28 cellular contexts compared by ENCODE assay signal in the genomic region with DNA sequence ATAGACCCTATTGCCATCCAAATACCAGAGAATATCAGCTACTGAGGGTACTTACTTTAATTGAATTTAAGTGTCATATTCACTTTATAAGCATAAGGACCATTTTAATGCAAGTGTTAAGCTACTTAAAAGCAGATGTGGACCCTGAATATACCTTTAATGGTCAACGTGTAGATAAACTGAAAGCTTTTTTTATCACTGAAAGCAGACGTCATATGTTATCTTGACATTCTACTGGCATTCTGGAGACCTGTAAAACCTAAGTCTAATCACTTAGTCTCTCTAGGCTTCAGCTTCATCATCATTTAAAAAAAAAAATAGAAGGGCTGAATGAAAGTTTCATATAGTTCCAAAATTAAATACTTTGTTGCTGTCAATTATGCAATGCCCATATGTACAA.
"Had no signal": no experiment of that assay in that cellular context is flagged by ENCODE, and none has a peak within 500 bp of the region (broad histone marks: within the 10 kb centered on the region; RNA-seq: fewer than 3 reads in every experiment).

No MANE protein-coding gene starts in this region.

- H3K27ac ChIP-seq: brain microvascular endothelial cell, esophagus muscularis mucosa, foreskin keratinocyte, heart left ventricle, parathyroid adenoma, right atrium auricular region, stomach, tibial artery, upper lobe of right lung, VCaP had no signal

- H3K27me3 Mint-ChIP-seq: activated T-helper 17 cell treated with anti-CD3 and anti-CD28 coated beads, Interleukin-2, amount 50 U/mL, for 72 hours had no signal

- H3K36me3 Mint-ChIP-seq: naive B cell; stimulated activated naive B cell treated with anti-CD40 and anti-IgM and Interleukin-4, amounts not matched to agents 10 μg/mL and 1 μg/mL and 100 μg/mL, for 72 hours had no signal

- H3K4me3 Mint-ChIP-seq: activated T-helper 17 cell treated with anti-CD3 and anti-CD28 coated beads, Interleukin-2, amount 50 U/mL, for 72 hours; mesothelial cell of epicardium; naive B cell; stimulated activated naive B cell treated with anti-CD40 and anti-IgM and Interleukin-4, amounts not matched to agents 10 μg/mL and 1 μg/mL and 100 μg/mL, for 72 hours; T-helper 2 cell treated with Interferon-gamma antibody and Interleukin-4, amounts not matched to agents 5 μg/mL and 100 μg/mL, for 36 hours had no signal

- ATAC-seq: activated T-helper 17 cell treated with anti-CD3 and anti-CD28 coated beads, Interleukin-2, amount 50 U/mL, for 72 hours; foreskin keratinocyte; heart left ventricle; stimulated activated naive B cell treated with anti-CD40 and anti-IgM and Interleukin-4, amounts not matched to agents 10 μg/mL and 1 μg/mL and 100 μg/mL, for 72 hours had no signal

- H3K36me3 ChIP-seq: brain microvascular endothelial cell, right atrium auricular region, stomach, tibial artery, upper lobe of right lung had no signal

- DNase-seq: activated CD4-positive, alpha-beta T cell treated with anti-CD3 and anti-CD28 coated beads for 4 hours; activated CD4-positive, alpha-beta T cell treated with anti-CD3 and anti-CD28 coated beads, Interleukin-2, amount 50 U/mL, for 4 hours; activated gamma-delta T cell treated with Interleukin-2 at 50 U/mL for 16 hours; activated naive CD4-positive, alpha-beta T cell treated with anti-CD3 and anti-CD28 coated beads, Interleukin-2, amount 50 U/mL, for 16 hours; activated T-cell treated with anti-CD3 and anti-CD28 coated beads, Interleukin-2, amount 50 U/mL, for 1 hour; amniotic stem cell; brain microvascular endothelial cell; central memory CD4-positive, alpha-beta T cell; foreskin keratinocyte; heart left ventricle; naive B cell; nucleus accumbens; stimulated activated CD4-positive, alpha-beta T cell treated with anti-CD3 and anti-CD28 coated beads, Interleukin-1b, Interleukin-23, amount 100 ng/mL, for 48 hours; stimulated activated CD4-positive, alpha-beta T cell treated with anti-CD3 and anti-CD28 coated beads, Interleukin-4, amount 100 ng/mL, for 4 hours; stimulated activated CD8-positive, alpha-beta memory T cell treated with anti-CD3 and anti-CD28 coated beads, Interleukin-4, amount 100 ng/mL, for 48 hours; stimulated activated naive B cell treated with anti-CD40 and anti-IgM and Interleukin-4, amounts not matched to agents 10 μg/mL and 1 μg/mL and 100 μg/mL, for 72 hours; stomach; tibial artery; upper lobe of right lung had no signal

- H3K27me3 ChIP-seq: brain microvascular endothelial cell, esophagus muscularis mucosa, foreskin keratinocyte, heart left ventricle, right atrium auricular region, stomach, tibial artery, upper lobe of right lung had no signal

- H3K4me1 Mint-ChIP-seq: activated T-helper 17 cell treated with anti-CD3 and anti-CD28 coated beads, Interleukin-2, amount 50 U/mL, for 72 hours; naive B cell had no signal

- H3K9me3 Mint-ChIP-seq: activated T-helper 17 cell treated with anti-CD3 and anti-CD28 coated beads, Interleukin-2, amount 50 U/mL, for 72 hours; mesothelial cell of epicardium; T-helper 2 cell treated with Interferon-gamma antibody and Interleukin-4, amounts not matched to agents 5 μg/mL and 100 μg/mL, for 36 hours had no signal

- H3K4me2 ChIP-seq: smooth muscle cell had no signal

- H3K9me3 ChIP-seq: esophagus muscularis mucosa, heart left ventricle, right atrium auricular region, stomach, tibial artery, upper lobe of right lung had no signal

- H3K4me1 ChIP-seq: foreskin keratinocyte, parathyroid adenoma had no signal

- H3K79me2 ChIP-seq: parathyroid adenoma had no signal

- FAIRE-seq: astrocyte had no signal

- H3K27ac Mint-ChIP-seq: activated T-helper 17 cell treated with anti-CD3 and anti-CD28 coated beads, Interleukin-2, amount 50 U/mL, for 72 hours; mesothelial cell of epicardium; naive B cell; stimulated activated naive B cell treated with anti-CD40 and anti-IgM and Interleukin-4, amounts not matched to agents 10 μg/mL and 1 μg/mL and 100 μg/mL, for 72 hours; T-helper 2 cell treated with Interferon-gamma antibody and Interleukin-4, amounts not matched to agents 5 μg/mL and 100 μg/mL, for 36 hours had no signal

- H2AFZ ChIP-seq: parathyroid adenoma had no signal

- H3K9ac ChIP-seq: parathyroid adenoma had no signal

- H3K4me3 ChIP-seq: esophagus muscularis mucosa, heart left ventricle, right atrium auricular region, smooth muscle cell, stomach, tibial artery, upper lobe of right lung had no signal
